In the genomic region with DNA sequence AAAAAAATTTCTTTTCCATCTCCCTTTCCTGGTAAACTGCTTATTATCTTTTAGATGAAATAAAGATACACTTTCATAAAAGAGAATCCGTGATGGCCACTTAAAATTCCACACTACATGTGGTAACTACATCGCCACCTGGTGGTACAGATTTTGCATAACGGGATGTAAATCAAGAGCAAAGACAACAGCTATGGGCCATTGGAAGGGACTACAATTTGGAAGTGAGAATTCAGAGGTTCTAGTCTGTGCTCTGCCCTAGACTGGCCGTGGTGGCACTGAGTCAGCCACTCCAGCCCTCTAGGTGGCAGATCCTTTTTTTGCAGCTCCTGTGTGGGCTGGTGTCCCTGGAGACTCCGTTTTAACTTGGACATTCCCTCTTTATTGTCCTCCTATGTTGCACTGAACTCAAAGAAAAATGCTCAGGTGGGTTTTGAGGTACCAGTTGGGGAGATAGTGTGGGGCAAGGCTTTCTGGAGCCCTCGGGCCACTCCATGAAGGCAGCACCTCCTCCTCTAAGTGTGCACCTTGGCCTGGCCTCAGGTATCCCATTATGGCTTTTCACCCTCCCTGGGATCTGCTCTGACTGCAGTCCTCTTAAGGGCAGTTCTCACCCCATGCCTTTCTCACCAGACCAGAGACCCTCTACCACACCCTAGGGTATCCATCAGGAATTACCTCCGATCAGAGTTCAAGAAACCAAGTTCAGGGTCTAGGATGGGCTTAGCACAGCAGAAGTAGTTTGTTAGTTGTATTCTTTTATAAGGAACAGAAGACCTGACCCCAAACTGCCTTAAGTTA, we compare ENCODE assay signal across 8 cellular contexts. TPM values are rescaled to one million over a fixed set of nuclear protein-coding genes. Genes with fewer than 3 reads are reported as not detected.
A peak's percentile ranks its signal among the peaks of the same experiment; 100 is the strongest.
DNase-seq lines count a peak whose midpoint lies in the region; ATAC-seq and TF ChIP-seq lines count a peak whose summit lies in the region.

No MANE protein-coding gene starts in this region.

- H3F3A ChIP-seq in SU-DHL-6 (ENCODE audit: insufficient read depth) = no peaks in the 10 kb centered on the region

- intact Hi-C loops in right cardiac atrium (cut with DNase I) = loop anchor here (5.0 to 10.0 kb wide), 4 partner anchors 54 to 109 kb away; a partner anchor contains a TSS
- intact Hi-C loops in gastrocnemius medialis (cut with DNase I; ENCODE audit: low total_unique reads) = loop anchor here (5.0 kb wide), 2 partner anchors 86 to 209 kb away; no protein-coding TSS in a partner anchor

- H3K27me3 ChIP-seq in SU-DHL-6 (ENCODE audit: low read length) = no peaks in the 10 kb centered on the region
- no peaks in the 10 kb centered on the region for H3K27me3 ChIP-seq in right cardiac atrium (ENCODE audit: control insufficient read depth, insufficient read depth)
- H3K27me3 ChIP-seq in gastrocnemius medialis = no peaks in the 10 kb centered on the region

- no peak overlapping the region for H3K9ac ChIP-seq in SU-DHL-6 (ENCODE audit: low read length)

- 36% methylated on average over 7 of the region's 7 CpGs for WGBS in right cardiac atrium

- no peak overlapping the region for H2AFZ ChIP-seq in SU-DHL-6 (ENCODE audit: low read depth, low read length, severe bottlenecking)

- no peak overlapping the region for H3K4me3 ChIP-seq in SU-DHL-6 (ENCODE audit: insufficient read depth, low read length, poor library complexity, severe bottlenecking)
- no peak overlapping the region for H3K4me3 ChIP-seq in right cardiac atrium (ENCODE audit: low read length)
- H3K4me3 ChIP-seq in gastrocnemius medialis = no peak overlapping the region

- H4K20me1 ChIP-seq in SU-DHL-6 (ENCODE audit: low read depth, low read length) = no peaks in the 10 kb centered on the region

- H3K9me3 ChIP-seq in SU-DHL-6 (ENCODE audit: insufficient read depth, low read length) (no peaks in the 10 kb centered on the region), right cardiac atrium (ENCODE audit: control insufficient read depth, low read length) (no peaks in the 10 kb centered on the region), gastrocnemius medialis (no peaks in the 10 kb centered on the region)

- H3K9me2 ChIP-seq in SU-DHL-6 (replicated peaks; ENCODE audit: insufficient read depth, low read length) = no peaks in the 10 kb centered on the region

- H3K79me2 ChIP-seq in SU-DHL-6 (ENCODE audit: insufficient read depth, low read length) = no peaks in the 10 kb centered on the region

- TF ChIP-seq CTCF in SU-DHL-6 (IDR thresholded peaks at IDR 0.05; ENCODE audit: insufficient read depth, low read length, poor library complexity, severe bottlenecking) = peak; percentile 74
- peak; percentile 65 to 84 (median 72) for TF ChIP-seq CTCF in gastrocnemius medialis (IDR thresholded peaks at IDR 0.05 in 4 of 5, conservative IDR thresholded peaks at IDR 0.05 in 1 of 5)

- H3K4me1 ChIP-seq in right cardiac atrium (ENCODE audit: control insufficient read depth, insufficient read depth, low read length) = peaks cover 7% of the 10 kb centered on the region
- H3K4me1 ChIP-seq in gastrocnemius medialis = peaks cover 19 to 23% of the 10 kb centered on the region in 2 donors

- DNase-seq in AML-193 (lab: John Stamatoyannopoulos, UW) (peak; percentile 71 to 79), NCI-H1436 (lab: John Stamatoyannopoulos, UW) (peak; percentile 89), amniotic stem cell (lab: John Stamatoyannopoulos, UW) (peak; percentile 82), right cardiac atrium (peak in 2 of 3 donors; percentile 51 to 75), gastrocnemius medialis (peak; percentile 59 to 61)

- in situ Hi-C loops in gastrocnemius medialis (cut with MboI; ENCODE audit: low sequenced_read_pairs in 4 of 4) = loop anchor here (5.0 to 25.0 kb wide), 6 partner anchors 86 to 219 kb away; no protein-coding TSS in a partner anchor

- ATAC-seq in GM19397 (IDR thresholded peaks at IDR 0.05; ENCODE audit: unreplicated experiment) (peak; percentile 66), right cardiac atrium (peak in 1 of 2 donors; percentile 32), gastrocnemius medialis (peak; percentile 33 to 40), GM18520 (IDR thresholded peaks at IDR 0.05; ENCODE audit: unreplicated experiment) (no peak)

- TF ChIP-seq POLR2A in gastrocnemius medialis (IDR thresholded peaks at IDR 0.05) = no peak

- H3K27ac ChIP-seq in SU-DHL-6 (ENCODE audit: low read depth, low read length) (no peak overlapping the region), right cardiac atrium (ENCODE audit: low read length) (no peak overlapping the region), gastrocnemius medialis (no peak overlapping the region)

- no peaks in the 10 kb centered on the region for H3K36me3 ChIP-seq in SU-DHL-6 (ENCODE audit: low read length)
- H3K36me3 ChIP-seq in gastrocnemius medialis = no peaks in the 10 kb centered on the region

- no peak overlapping the region for H3K4me2 ChIP-seq in SU-DHL-6 (ENCODE audit: low read depth, low read length, poor library complexity, severe bottlenecking)

RNA-seq across cellular contexts. Expression of a gene that starts 54.9 kb away (rescaled TPM):
- total RNA-seq in right cardiac atrium = 1 to 10 TPM; 1.1 to 9.7 (median 5.4) TPM
- 6.9 TPM for polyA plus RNA-seq in right cardiac atrium
- total RNA-seq in gastrocnemius medialis = under 1 TPM in 2 of 4 donors, not detected in 2; 0.35 to 0.81 TPM
